8 cellular contexts compared by ENCODE assay signal in the genomic region with DNA sequence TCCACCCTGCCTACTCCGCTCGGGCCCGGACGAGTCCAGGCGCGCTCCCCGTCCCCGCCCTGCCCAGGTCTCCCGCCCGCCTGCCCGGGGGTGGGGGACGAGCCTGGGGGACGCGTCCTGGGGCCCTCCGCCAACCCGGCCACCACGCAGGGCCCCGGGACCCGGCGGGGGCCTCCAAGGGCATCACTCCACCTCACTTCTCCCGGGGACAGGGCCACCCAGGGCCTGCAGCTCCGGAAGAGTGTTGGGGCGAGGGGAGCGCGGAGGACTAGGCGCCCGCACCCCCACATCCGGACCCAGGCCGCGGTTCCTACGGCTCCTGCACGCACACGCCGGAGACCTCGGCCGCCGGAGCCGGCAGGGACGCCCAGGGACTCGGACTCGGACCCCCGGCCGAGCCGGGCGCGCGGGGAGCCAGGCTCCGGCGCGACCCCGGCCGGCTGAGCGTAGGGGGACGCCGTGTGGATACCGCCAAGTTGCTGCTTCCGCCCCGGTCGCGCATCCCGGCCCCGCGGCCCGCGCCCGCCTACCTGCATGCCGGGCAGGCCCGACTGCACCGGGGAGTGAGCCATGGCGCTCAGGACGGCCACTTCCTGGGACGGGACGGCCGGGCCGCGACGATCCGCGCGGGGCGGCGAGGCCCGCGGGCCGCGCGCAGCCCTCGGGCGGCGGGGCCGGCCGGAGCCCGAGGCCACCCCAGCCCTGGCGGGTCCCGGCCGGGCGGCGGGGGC.
DNase-seq lines count a peak whose midpoint lies in the region; ATAC-seq and TF ChIP-seq lines count a peak whose summit lies in the region.

No MANE protein-coding gene starts in this region.

- TF ChIP-seq CTCF in 22Rv1 (IDR thresholded peaks at IDR 0.05) (no peak), astrocyte of the spinal cord (IDR thresholded peaks at IDR 0.05; ENCODE audit: low read depth, low read length) (no peak)

- ATAC-seq in GM18517 (IDR thresholded peaks at IDR 0.05; ENCODE audit: unreplicated experiment) (peak; percentile 38), HG03025 (IDR thresholded peaks at IDR 0.05; ENCODE audit: low FRiP score, unreplicated experiment) (peak; percentile 38)

- in situ Hi-C loops in astrocyte of the spinal cord (cut with HindIII; ENCODE audit: low sequenced_read_pairs): no loop called here

- H3K27ac ChIP-seq in 22Rv1 (peak overlapping the region; percentile 81), skin epidermis (peak overlapping the region; percentile 89 to 100 (median 98))

- DNase-seq in SHP77 treated with DMSO at 0.1 percent for 48 hours (lab: John Stamatoyannopoulos, UW): peak; percentile 23
- DNase-seq in astrocyte of the spinal cord (ENCODE audit: low read depth, low spot score): no peak
- no peak for DNase-seq in NCI-H187 (lab: John Stamatoyannopoulos, UW)

- H3K4me3 ChIP-seq in astrocyte of the spinal cord (ENCODE audit: low read depth, low read length): peak overlapping the region; percentile 80
- peak overlapping the region; percentile 65 for H3K4me3 ChIP-seq in iPS-11a (ENCODE audit: low read depth, low read length)
- peak overlapping the region; percentile 69 to 98 (median 92) for H3K4me3 ChIP-seq in skin epidermis
